9 cellular contexts compared by ENCODE assay signal in genomic region chr1:175146535-175147213, GRCh38. TPM values are rescaled to one million over a fixed set of nuclear protein-coding genes. Genes with fewer than 3 reads are reported as not detected.
DNase-seq lines count a peak whose midpoint lies in the region; TF ChIP-seq lines count a peak whose summit lies in the region.
"Had no signal": no experiment of that assay in that cellular context is flagged by ENCODE, and none has a peak within 500 bp of the region (broad histone marks: within the 10 kb centered on the region; RNA-seq: fewer than 3 reads in every experiment).

No MANE protein-coding gene starts in this region.

- H3K27me3 ChIP-seq in HAP-1 (ENCODE audit: low read depth), result peaks cover 18% of the 10 kb centered on the region; the same call in 1 of the 2 replicates
- H3K27me3 ChIP-seq in WERI-Rb-1 (ENCODE audit: insufficient read depth, low read depth, severe bottlenecking), result no peaks in the 10 kb centered on the region

- H3K36me3 ChIP-seq in HAP-1 (replicated peaks) (no peaks in the 10 kb centered on the region), WERI-Rb-1 (no peaks in the 10 kb centered on the region)

- CTCF ChIA-PET in MCF 10A (lab: Yijun Ruan, JAX), result interaction anchor here (0.5 to 15.5 kb wide), 101 partner anchors 12 to 1820 kb away, joined by 3 to 723 read pairs (median 4); partner anchors contain the start of gene MRPS14

- BruUV-seq in MCF 10A (replicated peaks; lab: Mats Ljungman, UMichigan), result no TSS peak

- no peak overlapping the region for H3K27ac ChIP-seq in WERI-Rb-1

- peak; percentile 96 for TF ChIP-seq CTCF in WERI-Rb-1 (IDR thresholded peaks at IDR 0.05; ENCODE audit: low read depth, low read length)
- TF ChIP-seq CTCF in MCF 10A (IDR thresholded peaks at IDR 0.05; ENCODE audit: unreplicated experiment), result peak; percentile 88

- H3K36me3 Mint-ChIP-seq in MCF 10A (ENCODE audit: insufficient read depth, unreplicated experiment), result no peaks in the 10 kb centered on the region
- H3K36me3 Mint-ChIP-seq: activated naive CD4-positive, alpha-beta T cell treated with anti-CD3 and anti-CD28 coated beads, Interleukin-2, amount 50 U/mL, for 24 hours had no signal

- no peak overlapping the region for H3K4me3 Mint-ChIP-seq in MCF 10A (ENCODE audit: unreplicated experiment)
- H3K4me3 Mint-ChIP-seq: activated naive CD4-positive, alpha-beta T cell treated with anti-CD3 and anti-CD28 coated beads, Interleukin-2, amount 50 U/mL, for 24 hours had no signal

- H3K9me3 ChIP-seq in HAP-1 (no peaks in the 10 kb centered on the region), WERI-Rb-1 (ENCODE audit: severe bottlenecking) (no peaks in the 10 kb centered on the region)

- DNase-seq in DMS114 treated with DMSO at 0.1 percent for 48 hours (lab: John Stamatoyannopoulos, UW; ENCODE audit: unreplicated experiment) (peak; percentile 25), HAP-1 (ENCODE audit: low spot score in 2 of 2) (peak; percentile 45 to 85), NCI-H2107 treated with DMSO at 0.1 percent for 48 hours (lab: John Stamatoyannopoulos, UW; ENCODE audit: unreplicated experiment) (peak; percentile 40), WERI-Rb-1 (peak; percentile 86), MCF 10A (ENCODE audit: unreplicated experiment) (peak; percentile 74), islet precursor cell (peak; percentile 85), mesenteric fat pad (ENCODE audit: low spot score) (no peak)
- peak; percentile 47 for DNase-seq in stimulated activated CD4-positive, alpha-beta T cell treated with anti-CD3 and anti-CD28 coated beads, Interleukin-2, amount 100 ng/mL, for 4 hours (ENCODE audit: low read depth)

- POLR2A ChIA-PET in MCF 10A (lab: Yijun Ruan, JAX), result interaction anchor here (0.5 to 2.0 kb wide), 4 partner anchors 44 to 123 kb away, joined by 3 to 12 read pairs (median 4); partner anchors contain the start of gene MRPS14

- no peaks in the 10 kb centered on the region for H3K9me3 Mint-ChIP-seq in MCF 10A (ENCODE audit: unreplicated experiment)
- H3K9me3 Mint-ChIP-seq: activated naive CD4-positive, alpha-beta T cell treated with anti-CD3 and anti-CD28 coated beads, Interleukin-2, amount 50 U/mL, for 24 hours had no signal

- peaks cover 12% of the 10 kb centered on the region for H3K4me1 Mint-ChIP-seq in MCF 10A (ENCODE audit: insufficient read depth, unreplicated experiment)

- intact Hi-C loops in MCF 10A (cut with micrococcal nuclease), result loop anchor here (1.0 kb wide), 1 partner anchor 117 kb away; no protein-coding TSS in a partner anchor

- no peaks in the 10 kb centered on the region for H3K4me1 ChIP-seq in HAP-1

- no peak overlapping the region for H3K27ac Mint-ChIP-seq in MCF 10A (ENCODE audit: low read depth, unreplicated experiment)
- H3K27ac Mint-ChIP-seq: activated naive CD4-positive, alpha-beta T cell treated with anti-CD3 and anti-CD28 coated beads, Interleukin-2, amount 50 U/mL, for 24 hours had no signal

- H3K27me3 Mint-ChIP-seq in MCF 10A (ENCODE audit: insufficient read depth, unreplicated experiment), result peaks cover 15% of the 10 kb centered on the region

- in situ Hi-C loops in HAP-1 (cut with MboI; ENCODE audit: low sequenced_read_pairs), result loop anchor here (10.0 kb wide), 1 partner anchor 112 kb away; no protein-coding TSS in a partner anchor

- H3K4me3 ChIP-seq in HAP-1, result no peak overlapping the region
- no peak overlapping the region for H3K4me3 ChIP-seq in WERI-Rb-1 (ENCODE audit: low read depth, low read length)

RNA-seq across cellular contexts. Expression of gene KIAA0040, which starts 45.9 kb away (rescaled TPM):
- total RNA-seq in MCF 10A (2022) (26.7 and 27.7 TPM in 2 replicates), mesenteric fat pad (69.7 TPM)
